In the genomic region with DNA sequence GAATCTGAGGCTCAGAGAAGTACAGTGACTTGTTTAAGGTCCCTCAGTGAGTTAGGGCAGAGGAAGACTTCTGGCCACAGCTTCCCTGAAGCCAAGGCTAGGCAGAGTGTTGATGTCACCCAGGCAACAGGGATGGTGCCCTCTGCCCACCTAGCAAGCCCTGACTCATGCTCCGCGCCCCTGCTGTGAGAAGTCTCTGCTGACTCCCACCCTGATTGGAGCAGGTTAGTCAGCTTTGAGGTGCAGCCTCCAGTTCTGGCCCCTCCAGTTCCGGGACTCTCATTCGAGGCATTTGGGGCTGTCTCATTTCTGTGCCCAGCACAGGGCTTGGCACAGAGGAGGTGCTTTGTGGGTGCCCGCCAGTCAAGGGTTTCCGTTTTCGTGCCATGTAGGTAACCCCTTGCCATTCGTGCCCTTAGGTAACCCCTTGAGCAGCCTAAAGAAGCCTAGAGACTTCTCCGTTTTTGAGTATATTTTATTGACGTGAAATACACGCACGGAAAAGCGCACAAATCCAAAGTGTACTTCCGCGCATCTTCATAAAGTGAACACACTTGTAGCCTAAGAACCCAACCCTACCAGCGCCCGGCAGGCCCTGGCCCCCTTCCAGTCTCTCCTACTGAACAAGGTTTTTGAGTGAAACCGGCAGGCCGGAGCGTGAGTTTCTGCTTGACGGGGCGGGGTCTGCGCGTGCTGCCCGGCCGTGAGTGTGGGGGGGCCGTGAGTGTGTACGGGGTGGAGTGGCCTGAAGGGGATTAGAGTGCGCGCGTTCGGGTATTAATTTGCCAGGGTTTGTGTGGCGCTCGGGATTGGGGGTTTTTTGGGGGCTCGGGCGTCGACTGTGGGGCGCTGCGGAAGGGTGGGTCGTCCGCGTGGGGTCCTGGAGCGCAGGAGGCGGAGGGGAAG, we compare ENCODE assay signal across 9 cellular contexts. TPM values are rescaled to one million over a fixed set of nuclear protein-coding genes. Genes with fewer than 3 reads are reported as not detected.
A peak's percentile ranks its signal among the peaks of the same experiment; 100 is the strongest.
DNase-seq lines count a peak whose midpoint lies in the region; ATAC-seq, FAIRE-seq and TF ChIP-seq lines count a peak whose summit lies in the region.
"Not testable (repeated sequence)": the region's sequence is repeated elsewhere in the genome, so short reads cannot be mapped to it uniquely, and the experiment has no call there.
"Had no signal": no experiment of that assay in that cellular context is flagged by ENCODE, and none has a peak within 500 bp of the region (broad histone marks: within the 10 kb centered on the region; RNA-seq: fewer than 3 reads in every experiment).

No MANE protein-coding gene starts in this region.

- not testable (repeated sequence) for H3K9ac ChIP-seq in PC-3 (ENCODE audit: low read length); skeletal muscle tissue (ENCODE audit: low read depth in 1 of 3, low read length in 3 of 3)
- H3K9ac ChIP-seq in keratinocyte (ENCODE audit: control insufficient read depth, extremely low read depth, insufficient read depth, low read length), result peak overlapping the region; percentile 71

- H3K4me2 ChIP-seq in PC-3 (ENCODE audit: low read length), result 0 out of 2 replicates have a peak overlapping the region, but pooled peaks have one; percentile 75
- H3K4me2 ChIP-seq in keratinocyte (ENCODE audit: control insufficient read depth, extremely low read depth, insufficient read depth, low read depth, low read length), result not testable (repeated sequence)

- not testable (repeated sequence) for H3F3A ChIP-seq in PC-3 (ENCODE audit: low read length, unreplicated experiment)

- H4K20me1 ChIP-seq in PC-3 (ENCODE audit: low read length); keratinocyte (ENCODE audit: control insufficient read depth, extremely low read depth, insufficient read depth, low read length): not testable (repeated sequence)

- H2AFZ ChIP-seq in PC-3 (ENCODE audit: low read length); keratinocyte (ENCODE audit: control insufficient read depth, low read length): not testable (repeated sequence)

- TF ChIP-seq POLR2A in body of pancreas (IDR thresholded peaks at IDR 0.05), result not testable (repeated sequence)

- H3K79me2 ChIP-seq in PC-3 (ENCODE audit: low read length); keratinocyte (ENCODE audit: control insufficient read depth, insufficient read depth, low read length): not testable (repeated sequence)

- CTCF ChIA-PET in PC-3 (lab: Charles Lee), result not testable (repeated sequence)

- H3K27ac ChIP-seq in 22Rv1 (peak overlapping the region; percentile 92), body of pancreas (peak overlapping the region; percentile 58 to 92 (median 82)), skeletal muscle tissue (ENCODE audit: low read depth, low read length) (peak overlapping the region; percentile 79)
- not testable (repeated sequence) for H3K27ac ChIP-seq in PC-3 (ENCODE audit: low read length); keratinocyte (ENCODE audit: control insufficient read depth, insufficient read depth, low read length)

- ATAC-seq in GM18873 (IDR thresholded peaks at IDR 0.05; ENCODE audit: low FRiP score, unreplicated experiment), result peak; percentile 9
- ATAC-seq in GM21723 (IDR thresholded peaks at IDR 0.05; ENCODE audit: unreplicated experiment), result peak; percentile 41
- ATAC-seq in HG03066 (IDR thresholded peaks at IDR 0.05; ENCODE audit: low read depth, unreplicated experiment), result peak; percentile 26
- ATAC-seq in PC-3, result peak; percentile 66
- peak; percentile 79 for ATAC-seq in body of pancreas

- H3K4me3 ChIP-seq in PC-3 (ENCODE audit: low read length), result peak overlapping the region; percentile 55; the same call in 1 of the 2 replicates
- not testable (repeated sequence) for H3K4me3 ChIP-seq in body of pancreas; keratinocyte (ENCODE audit: control insufficient read depth in 2 of 3, extremely low read depth in 1 of 3, insufficient read depth in 2 of 3, low read depth in 1 of 3, low read length in 3 of 3); skeletal muscle tissue (ENCODE audit: low read length in 3 of 3)

- POLR2A ChIA-PET in PC-3 (lab: Charles Lee; ENCODE audit: unreplicated experiment), result not testable (repeated sequence)

- DNase-seq in PC-3; body of pancreas; keratinocyte (ENCODE audit: low read depth, low spot score): not testable (repeated sequence)

- FAIRE-seq in keratinocyte (lab: Jason Lieb, UNC), result peak; percentile 79

- dilution Hi-C loops in keratinocyte (cut with MboI; ENCODE audit: extremely low pct_ligation_motif_present, low sequenced_read_pairs), result not testable (repeated sequence)

- not testable (repeated sequence) for H3K27me3 ChIP-seq in PC-3 (ENCODE audit: low read length); body of pancreas; keratinocyte (ENCODE audit: control insufficient read depth, extremely low read depth, insufficient read depth, low read length); skeletal muscle tissue (ENCODE audit: control insufficient read depth in 3 of 3, insufficient read depth in 3 of 3, low read length in 3 of 3)

- not testable (repeated sequence) for TF ChIP-seq CTCF in 22Rv1 (IDR thresholded peaks at IDR 0.05); PC-3 (conservative IDR thresholded peaks at IDR 0.05; ENCODE audit: low read depth, low read length); body of pancreas (IDR thresholded peaks at IDR 0.05); keratinocyte (optimal IDR thresholded peaks at IDR 0.05 in 1 of 3, IDR thresholded peaks at IDR 0.05 in 1 of 3, conservative IDR thresholded peaks at IDR 0.05 in 1 of 3; ENCODE audit: extremely low read depth in 1 of 3, insufficient read depth in 2 of 3, low read length in 3 of 3)

- H3K4me1 ChIP-seq in PC-3 (ENCODE audit: insufficient read depth, low read length); body of pancreas; keratinocyte (ENCODE audit: control insufficient read depth, extremely low read depth, insufficient read depth, low read length); skeletal muscle tissue (ENCODE audit: control insufficient read depth in 3 of 3, insufficient read depth in 3 of 3, low read length in 3 of 3): not testable (repeated sequence)

- BruUV-seq in PC-3 (replicated peaks; lab: Mats Ljungman, UMichigan), result not testable (repeated sequence)

- WGBS in body of pancreas, 2 donors, result no CpG with 5 or more reads among the region's 44 CpGs

- not testable (repeated sequence) for H3K9me3 ChIP-seq in PC-3 (ENCODE audit: low read length); body of pancreas; keratinocyte (ENCODE audit: control insufficient read depth, low read depth, low read length); skeletal muscle tissue (ENCODE audit: control insufficient read depth in 3 of 3, low read length in 3 of 3)

- H3K36me3 ChIP-seq in PC-3 (ENCODE audit: low read depth, low read length); body of pancreas (replicated peaks in 1 of 2; ENCODE audit: insufficient read depth in 1 of 2, low read depth in 2 of 2); keratinocyte (ENCODE audit: control insufficient read depth in 2 of 2, extremely low read depth in 1 of 2, insufficient read depth in 2 of 2, low read length in 2 of 2); skeletal muscle tissue (ENCODE audit: control insufficient read depth in 3 of 3, insufficient read depth in 3 of 3, low read length in 3 of 3): not testable (repeated sequence)

- not testable (repeated sequence) for H3K9me1 ChIP-seq in keratinocyte (ENCODE audit: control insufficient read depth, extremely low read depth, insufficient read depth, low read length)

- H3K9me2 ChIP-seq in PC-3 (replicated peaks; ENCODE audit: low read length), result not testable (repeated sequence)

- intact Hi-C loops in PC-3 (cut with micrococcal nuclease); body of pancreas (cut with DNase I): not testable (repeated sequence)

RNA-seq across cellular contexts. Expression of a gene that starts 16.9 kb away (rescaled TPM):
- not detected in 2 replicates for total RNA-seq in PC-3 (2014; rRNA removed)
- total RNA-seq in body of pancreas, result not detected
- not detected in 3 replicates for polyA plus RNA-seq in keratinocyte
- polyA plus RNA-seq in keratinocyte (2011; ENCODE audit: low read depth), result not detected
- not detected in 2 replicates for polyA plus RNA-seq in keratinocyte (2011; cell fraction: cytosol; rRNA removed)
- not detected in 2 replicates for polyA plus RNA-seq in keratinocyte (2011; cell fraction: nucleus; rRNA removed)
- not detected in 2 replicates for polyA plus RNA-seq in keratinocyte (2012; ENCODE audit: low replicate concordance)
- not detected in 3 replicates for polyA minus RNA-seq in keratinocyte
- polyA minus RNA-seq in keratinocyte (2011; cell fraction: cytosol; rRNA and poly(A)+ RNA removed), result not detected
- 0.63 TPM in 1 of 2 replicates, not detected in the other for polyA minus RNA-seq in keratinocyte (2011; cell fraction: nucleus; rRNA and poly(A)+ RNA removed)
- total RNA-seq in skeletal muscle tissue, result 0.52 TPM
- total RNA-seq: progenitor cell of endocrine pancreas had no signal

Comparison
In these comparisons a context has a peak if more than half of its experiments do, and no peak if none do; other contexts are left out.
1. ATAC-seq: peak in every context shown above with its lines; median percentile 79 in body of pancreas; 66 in PC-3; 41 in GM21723; 26 in HG03066; 9 in GM18873.